ENCODE assay signal across 1 cellular context in the genomic region with DNA sequence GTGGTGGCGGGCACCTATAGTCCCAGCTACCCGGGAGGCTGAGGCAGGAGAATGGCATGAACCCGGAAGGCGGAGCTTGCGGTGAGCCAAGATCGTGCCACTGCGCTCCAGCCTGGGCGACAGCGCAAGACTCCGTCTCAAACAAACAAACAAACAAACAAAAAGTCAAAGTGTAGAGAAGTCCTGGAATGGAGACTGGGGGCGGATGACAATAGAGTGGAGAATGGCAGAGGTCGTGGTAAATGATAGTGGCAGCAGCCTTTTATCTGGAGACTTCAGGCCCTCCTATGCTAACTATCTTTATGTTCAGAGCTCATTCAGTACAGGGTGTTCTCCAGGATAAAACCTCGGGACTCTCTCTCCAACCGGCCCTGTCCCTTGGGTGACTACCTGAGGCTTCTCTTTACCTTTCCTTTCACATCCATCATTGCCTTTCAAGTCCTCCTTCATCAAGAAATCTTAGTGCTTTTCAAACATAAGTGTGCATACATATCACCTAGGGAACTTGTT.
A peak's percentile ranks its signal among the peaks of the same experiment; 100 is the strongest.
TF ChIP-seq lines count a peak whose summit lies in the region.

No MANE protein-coding gene starts in this region.

TF ChIP-seq in K562, 482 proteins besides CTCF, POLR2A, EP300 and RAD21 (continued from another document and continues in another):
- TF ChIP-seq, protein P1, sequence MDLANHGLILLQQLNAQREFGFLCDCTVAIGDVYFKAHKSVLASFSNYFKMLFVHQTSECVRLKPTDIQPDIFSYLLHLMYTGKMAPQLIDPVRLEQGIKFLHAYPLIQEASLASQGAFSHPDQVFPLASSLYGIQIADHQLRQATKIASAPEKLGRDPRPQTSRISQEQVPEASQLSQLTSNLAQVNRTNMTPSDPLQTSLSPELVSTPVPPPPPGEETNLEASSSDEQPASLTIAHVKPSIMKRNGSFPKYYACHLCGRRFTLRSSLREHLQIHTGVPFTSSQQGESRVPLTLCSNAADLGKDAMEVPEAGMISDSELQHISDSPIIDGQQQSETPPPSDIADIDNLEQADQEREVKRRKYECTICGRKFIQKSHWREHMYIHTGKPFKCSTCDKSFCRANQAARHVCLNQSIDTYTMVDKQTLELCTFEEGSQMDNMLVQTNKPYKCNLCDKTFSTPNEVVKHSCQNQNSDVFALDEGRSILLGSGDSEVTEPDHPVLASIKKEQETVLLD (IDR thresholded peaks at IDR 0.05), result peak; percentile 70
- no peak for TF ChIP-seq NCOA6 (IDR thresholded peaks at IDR 0.05)
- TF ChIP-seq, protein P2, sequence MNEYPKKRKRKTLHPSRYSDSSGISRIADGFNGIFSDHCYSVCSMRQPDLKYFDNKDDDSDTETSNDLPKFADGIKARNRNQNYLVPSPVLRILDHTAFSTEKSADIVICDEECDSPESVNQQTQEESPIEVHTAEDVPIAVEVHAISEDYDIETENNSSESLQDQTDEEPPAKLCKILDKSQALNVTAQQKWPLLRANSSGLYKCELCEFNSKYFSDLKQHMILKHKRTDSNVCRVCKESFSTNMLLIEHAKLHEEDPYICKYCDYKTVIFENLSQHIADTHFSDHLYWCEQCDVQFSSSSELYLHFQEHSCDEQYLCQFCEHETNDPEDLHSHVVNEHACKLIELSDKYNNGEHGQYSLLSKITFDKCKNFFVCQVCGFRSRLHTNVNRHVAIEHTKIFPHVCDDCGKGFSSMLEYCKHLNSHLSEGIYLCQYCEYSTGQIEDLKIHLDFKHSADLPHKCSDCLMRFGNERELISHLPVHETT (CRISPR knock-in tag; conservative IDR thresholded peaks at IDR 0.05 in 1 of 2, IDR thresholded peaks at IDR 0.05 in 1 of 2), result peak in 1 of 2 experiments; percentile 77; a peak in 2 of 4 replicates
- no peak for TF ChIP-seq ZNF12 (CRISPR knock-in tag; IDR thresholded peaks at IDR 0.05)
- TF ChIP-seq BCOR (IDR thresholded peaks at IDR 0.05), result peak; percentile 96
- TF ChIP-seq PHF20 (IDR thresholded peaks at IDR 0.05; ENCODE audit: partially characterized antibody), result peak; percentile 67
- TF ChIP-seq RBM25 (IDR thresholded peaks at IDR 0.05; ENCODE audit: low read depth, low read length, severe bottlenecking), result no peak
- no peak for TF ChIP-seq ZSCAN32 (CRISPR knock-in tag; IDR thresholded peaks at IDR 0.05)
- TF ChIP-seq PRMT5 (CRISPR knock-in tag; IDR thresholded peaks at IDR 0.05), result no peak
- no peak for TF ChIP-seq SPI1 (IDR thresholded peaks at IDR 0.05; ENCODE audit: borderline replicate concordance, low read depth, low read length)
- TF ChIP-seq MTA3 (IDR thresholded peaks at IDR 0.05; ENCODE audit: borderline replicate concordance), result peak; percentile 78
- TF ChIP-seq CHD1 (IDR thresholded peaks at IDR 0.05; ENCODE audit: low read length), result no peak
- no peak for TF ChIP-seq POLR2B (IDR thresholded peaks at IDR 0.05; ENCODE audit: low read depth, partially characterized antibody)
- peak; percentile 59 for TF ChIP-seq TAF1 (IDR thresholded peaks at IDR 0.05; ENCODE audit: control insufficient read depth, extremely low read depth, insufficient read depth, low read length, severe bottlenecking)
- no peak for TF ChIP-seq ZNF232 (CRISPR knock-in tag; IDR thresholded peaks at IDR 0.05)
- peak; percentile 71; the same call in 1 of the 2 replicates for TF ChIP-seq SMAD3 (CRISPR knock-in tag; conservative IDR thresholded peaks at IDR 0.05)
- peak; percentile 95 for TF ChIP-seq ELF4 (CRISPR knock-in tag; IDR thresholded peaks at IDR 0.05)
- TF ChIP-seq, protein P3, sequence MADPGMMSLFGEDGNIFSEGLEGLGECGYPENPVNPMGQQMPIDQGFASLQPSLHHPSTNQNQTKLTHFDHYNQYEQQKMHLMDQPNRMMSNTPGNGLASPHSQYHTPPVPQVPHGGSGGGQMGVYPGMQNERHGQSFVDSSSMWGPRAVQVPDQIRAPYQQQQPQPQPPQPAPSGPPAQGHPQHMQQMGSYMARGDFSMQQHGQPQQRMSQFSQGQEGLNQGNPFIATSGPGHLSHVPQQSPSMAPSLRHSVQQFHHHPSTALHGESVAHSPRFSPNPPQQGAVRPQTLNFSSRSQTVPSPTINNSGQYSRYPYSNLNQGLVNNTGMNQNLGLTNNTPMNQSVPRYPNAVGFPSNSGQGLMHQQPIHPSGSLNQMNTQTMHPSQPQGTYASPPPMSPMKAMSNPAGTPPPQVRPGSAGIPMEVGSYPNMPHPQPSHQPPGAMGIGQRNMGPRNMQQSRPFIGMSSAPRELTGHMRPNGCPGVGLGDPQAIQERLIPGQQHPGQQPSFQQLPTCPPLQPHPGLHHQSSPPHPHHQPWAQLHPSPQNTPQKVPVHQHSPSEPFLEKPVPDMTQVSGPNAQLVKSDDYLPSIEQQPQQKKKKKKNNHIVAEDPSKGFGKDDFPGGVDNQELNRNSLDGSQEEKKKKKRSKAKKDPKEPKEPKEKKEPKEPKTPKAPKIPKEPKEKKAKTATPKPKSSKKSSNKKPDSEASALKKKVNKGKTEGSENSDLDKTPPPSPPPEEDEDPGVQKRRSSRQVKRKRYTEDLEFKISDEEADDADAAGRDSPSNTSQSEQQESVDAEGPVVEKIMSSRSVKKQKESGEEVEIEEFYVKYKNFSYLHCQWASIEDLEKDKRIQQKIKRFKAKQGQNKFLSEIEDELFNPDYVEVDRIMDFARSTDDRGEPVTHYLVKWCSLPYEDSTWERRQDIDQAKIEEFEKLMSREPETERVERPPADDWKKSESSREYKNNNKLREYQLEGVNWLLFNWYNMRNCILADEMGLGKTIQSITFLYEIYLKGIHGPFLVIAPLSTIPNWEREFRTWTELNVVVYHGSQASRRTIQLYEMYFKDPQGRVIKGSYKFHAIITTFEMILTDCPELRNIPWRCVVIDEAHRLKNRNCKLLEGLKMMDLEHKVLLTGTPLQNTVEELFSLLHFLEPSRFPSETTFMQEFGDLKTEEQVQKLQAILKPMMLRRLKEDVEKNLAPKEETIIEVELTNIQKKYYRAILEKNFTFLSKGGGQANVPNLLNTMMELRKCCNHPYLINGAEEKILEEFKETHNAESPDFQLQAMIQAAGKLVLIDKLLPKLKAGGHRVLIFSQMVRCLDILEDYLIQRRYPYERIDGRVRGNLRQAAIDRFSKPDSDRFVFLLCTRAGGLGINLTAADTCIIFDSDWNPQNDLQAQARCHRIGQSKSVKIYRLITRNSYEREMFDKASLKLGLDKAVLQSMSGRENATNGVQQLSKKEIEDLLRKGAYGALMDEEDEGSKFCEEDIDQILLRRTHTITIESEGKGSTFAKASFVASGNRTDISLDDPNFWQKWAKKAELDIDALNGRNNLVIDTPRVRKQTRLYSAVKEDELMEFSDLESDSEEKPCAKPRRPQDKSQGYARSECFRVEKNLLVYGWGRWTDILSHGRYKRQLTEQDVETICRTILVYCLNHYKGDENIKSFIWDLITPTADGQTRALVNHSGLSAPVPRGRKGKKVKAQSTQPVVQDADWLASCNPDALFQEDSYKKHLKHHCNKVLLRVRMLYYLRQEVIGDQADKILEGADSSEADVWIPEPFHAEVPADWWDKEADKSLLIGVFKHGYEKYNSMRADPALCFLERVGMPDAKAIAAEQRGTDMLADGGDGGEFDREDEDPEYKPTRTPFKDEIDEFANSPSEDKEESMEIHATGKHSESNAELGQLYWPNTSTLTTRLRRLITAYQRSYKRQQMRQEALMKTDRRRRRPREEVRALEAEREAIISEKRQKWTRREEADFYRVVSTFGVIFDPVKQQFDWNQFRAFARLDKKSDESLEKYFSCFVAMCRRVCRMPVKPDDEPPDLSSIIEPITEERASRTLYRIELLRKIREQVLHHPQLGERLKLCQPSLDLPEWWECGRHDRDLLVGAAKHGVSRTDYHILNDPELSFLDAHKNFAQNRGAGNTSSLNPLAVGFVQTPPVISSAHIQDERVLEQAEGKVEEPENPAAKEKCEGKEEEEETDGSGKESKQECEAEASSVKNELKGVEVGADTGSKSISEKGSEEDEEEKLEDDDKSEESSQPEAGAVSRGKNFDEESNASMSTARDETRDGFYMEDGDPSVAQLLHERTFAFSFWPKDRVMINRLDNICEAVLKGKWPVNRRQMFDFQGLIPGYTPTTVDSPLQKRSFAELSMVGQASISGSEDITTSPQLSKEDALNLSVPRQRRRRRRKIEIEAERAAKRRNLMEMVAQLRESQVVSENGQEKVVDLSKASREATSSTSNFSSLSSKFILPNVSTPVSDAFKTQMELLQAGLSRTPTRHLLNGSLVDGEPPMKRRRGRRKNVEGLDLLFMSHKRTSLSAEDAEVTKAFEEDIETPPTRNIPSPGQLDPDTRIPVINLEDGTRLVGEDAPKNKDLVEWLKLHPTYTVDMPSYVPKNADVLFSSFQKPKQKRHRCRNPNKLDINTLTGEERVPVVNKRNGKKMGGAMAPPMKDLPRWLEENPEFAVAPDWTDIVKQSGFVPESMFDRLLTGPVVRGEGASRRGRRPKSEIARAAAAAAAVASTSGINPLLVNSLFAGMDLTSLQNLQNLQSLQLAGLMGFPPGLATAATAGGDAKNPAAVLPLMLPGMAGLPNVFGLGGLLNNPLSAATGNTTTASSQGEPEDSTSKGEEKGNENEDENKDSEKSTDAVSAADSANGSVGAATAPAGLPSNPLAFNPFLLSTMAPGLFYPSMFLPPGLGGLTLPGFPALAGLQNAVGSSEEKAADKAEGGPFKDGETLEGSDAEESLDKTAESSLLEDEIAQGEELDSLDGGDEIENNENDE (IDR thresholded peaks at IDR 0.05; ENCODE audit: low read depth, low read length), result no peak
- TF ChIP-seq PBX2 (CRISPR knock-in tag; IDR thresholded peaks at IDR 0.05; ENCODE audit: low read depth), result no peak
- TF ChIP-seq PBX2 (tag; conservative IDR thresholded peaks at IDR 0.05; ENCODE audit: low read depth), result no peak; the same call in 1 of the 2 replicates
- no peak for TF ChIP-seq ZNF224 (CRISPR knock-in tag; IDR thresholded peaks at IDR 0.05)
- TF ChIP-seq ZBED1 (IDR thresholded peaks at IDR 0.05), result peak; percentile 80; the same call in 1 of the 2 replicates
- TF ChIP-seq YY1 (IDR thresholded peaks at IDR 0.05; ENCODE audit: borderline replicate concordance in 1 of 3, control insufficient read depth in 1 of 3, extremely low read depth in 1 of 3, insufficient read depth in 3 of 3, insufficient read length in 1 of 3, insufficient replicate concordance in 2 of 3, low read depth in 1 of 3, low read length in 2 of 3), result peak in 1 of 3 experiments; percentile 29
- TF ChIP-seq ZNF133 (CRISPR knock-in tag; IDR thresholded peaks at IDR 0.05), result no peak
- no peak for TF ChIP-seq ATF2 (CRISPR knock-in tag; IDR thresholded peaks at IDR 0.05)
- TF ChIP-seq, protein P4, sequence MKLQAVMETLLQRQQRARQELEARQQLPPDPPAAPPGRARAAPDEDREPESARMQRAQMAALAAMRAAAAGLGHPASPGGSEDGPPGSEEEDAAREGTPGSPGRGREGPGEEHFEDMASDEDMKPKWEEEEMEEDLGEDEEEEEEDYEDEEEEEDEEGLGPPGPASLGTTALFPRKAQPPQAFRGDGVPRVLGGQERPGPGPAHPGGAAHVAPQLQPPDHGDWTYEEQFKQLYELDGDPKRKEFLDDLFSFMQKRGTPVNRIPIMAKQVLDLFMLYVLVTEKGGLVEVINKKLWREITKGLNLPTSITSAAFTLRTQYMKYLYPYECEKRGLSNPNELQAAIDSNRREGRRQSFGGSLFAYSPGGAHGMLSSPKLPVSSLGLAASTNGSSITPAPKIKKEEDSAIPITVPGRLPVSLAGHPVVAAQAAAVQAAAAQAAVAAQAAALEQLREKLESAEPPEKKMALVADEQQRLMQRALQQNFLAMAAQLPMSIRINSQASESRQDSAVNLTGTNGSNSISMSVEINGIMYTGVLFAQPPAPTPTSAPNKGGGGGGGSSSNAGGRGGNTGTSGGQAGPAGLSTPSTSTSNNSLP (IDR thresholded peaks at IDR 0.05; ENCODE audit: borderline replicate concordance, low read depth, low read length), result 0 out of 2 replicates have a peak, but pooled peaks have one; percentile 60
- TF ChIP-seq, protein P5, sequence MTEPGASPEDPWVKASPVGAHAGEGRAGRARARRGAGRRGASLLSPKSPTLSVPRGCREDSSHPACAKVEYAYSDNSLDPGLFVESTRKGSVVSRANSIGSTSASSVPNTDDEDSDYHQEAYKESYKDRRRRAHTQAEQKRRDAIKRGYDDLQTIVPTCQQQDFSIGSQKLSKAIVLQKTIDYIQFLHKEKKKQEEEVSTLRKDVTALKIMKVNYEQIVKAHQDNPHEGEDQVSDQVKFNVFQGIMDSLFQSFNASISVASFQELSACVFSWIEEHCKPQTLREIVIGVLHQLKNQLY (CRISPR knock-in tag; conservative IDR thresholded peaks at IDR 0.05), result no peak
- TF ChIP-seq PYGO2 (tag; IDR thresholded peaks at IDR 0.05), result no peak
- no peak for TF ChIP-seq PRPF4 (IDR thresholded peaks at IDR 0.05; ENCODE audit: insufficient read depth, low read depth, low read length, poor library complexity, severe bottlenecking)
- TF ChIP-seq CBX3 (IDR thresholded peaks at IDR 0.05; ENCODE audit: borderline replicate concordance in 1 of 2, low read length in 2 of 2), result peak in 1 of 2 experiments; percentile 78; a peak in 1 of 3 replicates
- TF ChIP-seq ZNF507 (tag; conservative IDR thresholded peaks at IDR 0.05), result no peak
